Comparison of ENCODE assay signal across 15 cellular contexts in genomic region chr2:73257021-73257420, GRCh38. TPM values are rescaled to one million over a fixed set of nuclear protein-coding genes. Genes with fewer than 3 reads are reported as not detected.
DNase-seq lines count a peak whose midpoint lies in the region; ATAC-seq and TF ChIP-seq lines count a peak whose summit lies in the region.
"Had no signal": no experiment of that assay in that cellular context is flagged by ENCODE, and none has a peak within 500 bp of the region (broad histone marks: within the 10 kb centered on the region; RNA-seq: fewer than 3 reads in every experiment).

No MANE protein-coding gene starts in this region.

- H3K4me3 ChIP-seq in Panc1 (ENCODE audit: low read depth in 2 of 2, low read length in 2 of 2) (no peak overlapping the region), upper lobe of right lung (no peak overlapping the region)
- H3K4me3 ChIP-seq: K562 had no signal

- H3K9me3 ChIP-seq in Panc1 (ENCODE audit: control insufficient read depth, insufficient read depth, low read depth, low read length) (no peaks in the 10 kb centered on the region), upper lobe of right lung (no peaks in the 10 kb centered on the region)

- ATAC-seq in Panc1 = 0 out of 2 replicates have a peak, but pooled peaks have one; percentile 8
- ATAC-seq in upper lobe of right lung = no peak

- DNase-seq in activated naive CD8-positive, alpha-beta T cell treated with anti-CD3 and anti-CD28 coated beads for 36 hours = no peak
- no peak for DNase-seq in Panc1 (ENCODE audit: low read depth, low spot score)
- DNase-seq in myocyte (ENCODE audit: low read depth) = peak; percentile 49
- peak; percentile 33 for DNase-seq in upper lobe of right lung
- DNase-seq in stimulated activated naive CD4-positive, alpha-beta T cell treated with Interleukin-2 at 50 U/mL for 16 hours (lab: John Stamatoyannopoulos, UW) = no peak
- DNase-seq in NCI-H524 (lab: John Stamatoyannopoulos, UW) = no peak
- DNase-seq: ACHN; CD4-positive, CD25-positive, alpha-beta regulatory T cell; DMS79 treated with DMSO at 0.1 percent for 48 hours; NCI-H1417; NCI-H1930; SHP77 had no signal

- H3K36me3 Mint-ChIP-seq in activated naive CD8-positive, alpha-beta T cell = peaks cover 2% of the 10 kb centered on the region
- peaks cover 9% of the 10 kb centered on the region for H3K36me3 Mint-ChIP-seq in activated naive CD8-positive, alpha-beta T cell treated with anti-CD3 and anti-CD28 coated beads for 36 hours

- no peaks in the 10 kb centered on the region for H3K27me3 Mint-ChIP-seq in activated naive CD8-positive, alpha-beta T cell
- no peaks in the 10 kb centered on the region for H3K27me3 Mint-ChIP-seq in activated naive CD8-positive, alpha-beta T cell treated with anti-CD3 and anti-CD28 coated beads for 36 hours
- H3K27me3 Mint-ChIP-seq: CD4-positive, CD25-positive, alpha-beta regulatory T cell had no signal

- H3K27me3 ChIP-seq in Panc1 (ENCODE audit: control insufficient read depth, insufficient read depth, low read length) (no peaks in the 10 kb centered on the region), upper lobe of right lung (no peaks in the 10 kb centered on the region)

- H3K27ac Mint-ChIP-seq in activated naive CD8-positive, alpha-beta T cell = peak overlapping the region; percentile 73
- no peak overlapping the region for H3K27ac Mint-ChIP-seq in activated naive CD8-positive, alpha-beta T cell treated with anti-CD3 and anti-CD28 coated beads for 36 hours

- no peaks in the 10 kb centered on the region for H3K9me3 Mint-ChIP-seq in activated naive CD8-positive, alpha-beta T cell (ENCODE audit: low read depth)
- H3K9me3 Mint-ChIP-seq in activated naive CD8-positive, alpha-beta T cell treated with anti-CD3 and anti-CD28 coated beads for 36 hours = no peaks in the 10 kb centered on the region
- H3K9me3 Mint-ChIP-seq: CD4-positive, CD25-positive, alpha-beta regulatory T cell had no signal

- no peak for TF ChIP-seq CTCF in Panc1 (IDR thresholded peaks at IDR 0.05)
- no peak for TF ChIP-seq CTCF in upper lobe of right lung (IDR thresholded peaks at IDR 0.05)

- no peaks in the 10 kb centered on the region for H3K4me1 ChIP-seq in Panc1 (ENCODE audit: control insufficient read depth, insufficient read depth, low read length)
- no peaks in the 10 kb centered on the region for H3K4me1 ChIP-seq in upper lobe of right lung

- intact Hi-C loops in Panc1 (cut with micrococcal nuclease; ENCODE audit: unreplicated experiment) (no loop called here), upper lobe of right lung (cut with DNase I) (no loop called here)

- no peak overlapping the region for H3K27ac ChIP-seq in Panc1 (ENCODE audit: low read length)
- H3K27ac ChIP-seq in upper lobe of right lung = no peak overlapping the region

- H3K4me1 Mint-ChIP-seq in activated naive CD8-positive, alpha-beta T cell (ENCODE audit: low read depth) = peaks cover 2% of the 10 kb centered on the region
- peaks cover 2% of the 10 kb centered on the region for H3K4me1 Mint-ChIP-seq in activated naive CD8-positive, alpha-beta T cell treated with anti-CD3 and anti-CD28 coated beads for 36 hours

- H3K36me3 ChIP-seq in Panc1 (ENCODE audit: control insufficient read depth, insufficient read depth, low read length) (peaks cover 7% of the 10 kb centered on the region), upper lobe of right lung (peaks cover 24% of the 10 kb centered on the region)

- CTCF ChIA-PET in Panc1 (lab: Charles Lee) = interaction anchor here (1.6 kb wide), 1 partner anchor 44 kb away, joined by 4 read pairs; no protein-coding TSS in a partner anchor

- BruUV-seq in Panc1 (replicated peaks; lab: Mats Ljungman, UMichigan) = no TSS peak

- POLR2A ChIA-PET in Panc1 (lab: Charles Lee) = no interaction called here

- in situ Hi-C loops in Panc1 (cut with HindIII; ENCODE audit: low pct_unique_long_range_greater_than_20kb, low sequenced_read_pairs) = no loop called here

- H3K4me3 Mint-ChIP-seq in activated naive CD8-positive, alpha-beta T cell = no peak overlapping the region
- H3K4me3 Mint-ChIP-seq in activated naive CD8-positive, alpha-beta T cell treated with anti-CD3 and anti-CD28 coated beads for 36 hours = no peak overlapping the region
- H3K4me3 Mint-ChIP-seq: CD4-positive, CD25-positive, alpha-beta regulatory T cell had no signal

RNA-seq across cellular contexts. Expression of gene CCT7, which starts 22.9 kb away (rescaled TPM):
- 100 to 1,000 TPM; 719 to 732 TPM for total RNA-seq in activated naive CD8-positive, alpha-beta T cell treated with anti-CD3 and anti-CD28 coated beads for 36 hours
- 426 TPM for total RNA-seq in Panc1 (2021; ENCODE audit: unreplicated experiment)
- 330 TPM for polyA plus RNA-seq in Panc1 (2012; ENCODE audit: insufficient read length)
- total RNA-seq in myocyte = 425 and 436 TPM in 2 replicates
- polyA plus RNA-seq in myocyte (2012) = 243 TPM
- total RNA-seq in upper lobe of right lung = 152 TPM

RNA-seq across cellular contexts. Expression of gene PRADC1, which starts 24.0 kb away (rescaled TPM):
- 10 to 100 TPM; 19.6 to 20.9 TPM for total RNA-seq in activated naive CD8-positive, alpha-beta T cell treated with anti-CD3 and anti-CD28 coated beads for 36 hours
- total RNA-seq in Panc1 (2021; ENCODE audit: unreplicated experiment) = 18.6 TPM
- 12.1 TPM for polyA plus RNA-seq in Panc1 (2012; ENCODE audit: insufficient read length)
- total RNA-seq in myocyte = 101 and 102 TPM in 2 replicates
- 61.5 TPM for polyA plus RNA-seq in myocyte (2012)
- 15.5 TPM for total RNA-seq in upper lobe of right lung

RNA-seq across cellular contexts. Expression of gene FBXO41, which starts 27.3 kb away (rescaled TPM):
- total RNA-seq in activated naive CD8-positive, alpha-beta T cell treated with anti-CD3 and anti-CD28 coated beads for 36 hours = 10 to 100 TPM; 45.7 to 45.8 TPM
- total RNA-seq in Panc1 (2021; ENCODE audit: unreplicated experiment) (6.5 TPM), myocyte (2.6 and 7.3 TPM in 2 replicates), upper lobe of right lung (2.1 TPM)
- 7.4 TPM for polyA plus RNA-seq in Panc1 (2012; ENCODE audit: insufficient read length)
- 3.5 TPM for polyA plus RNA-seq in myocyte (2012)

RNA-seq across cellular contexts. Expression of gene EGR4, which starts 36.3 kb away (rescaled TPM):
- under 1 TPM; 0.41 to 0.44 TPM for total RNA-seq in activated naive CD8-positive, alpha-beta T cell treated with anti-CD3 and anti-CD28 coated beads for 36 hours
- 0.08 TPM for total RNA-seq in Panc1 (2021; ENCODE audit: unreplicated experiment)
- polyA plus RNA-seq in Panc1 (2012; ENCODE audit: insufficient read length) = 0.42 TPM
- not detected in 2 replicates for total RNA-seq in myocyte
- not detected for polyA plus RNA-seq in myocyte (2012)
- not detected for total RNA-seq in upper lobe of right lung
- total RNA-seq: G401, K562 had no signal
- polyA plus RNA-seq: CD4-positive, CD25-positive, alpha-beta regulatory T cell; K562 had no signal

RNA-seq across cellular contexts. Expression of gene SMYD5, which starts 43.0 kb away (rescaled TPM):
- total RNA-seq in activated naive CD8-positive, alpha-beta T cell treated with anti-CD3 and anti-CD28 coated beads for 36 hours = 10 to 100 TPM; 42.4 to 44.1 TPM
- total RNA-seq in Panc1 (2021; ENCODE audit: unreplicated experiment) (37.6 TPM), myocyte (18.9 and 20.0 TPM in 2 replicates), upper lobe of right lung (16.8 TPM)
- 31.5 TPM for polyA plus RNA-seq in Panc1 (2012; ENCODE audit: insufficient read length)
- 22.9 TPM for polyA plus RNA-seq in myocyte (2012)

Comparison
In these comparisons a context has a peak if more than half of its experiments do, and no peak if none do; other contexts are left out.
1. DNase-seq: peak in myocyte (single experiment) and upper lobe of right lung (single experiment); none in activated naive CD8-positive, alpha-beta T cell treated with anti-CD3 and anti-CD28 coated beads for 36 hours (single experiment), Panc1 (single experiment), stimulated activated naive CD4-positive, alpha-beta T cell treated with Interleukin-2 at 50 U/mL for 16 hours (single experiment) and NCI-H524 (0 of 2).